Comparison of ENCODE assay signal across 10 cellular contexts in genomic region chr20:33043731-33044181, GRCh38. TPM values are rescaled to one million over a fixed set of nuclear protein-coding genes. Genes with fewer than 3 reads are reported as not detected.
"Had no signal": no experiment of that assay in that cellular context is flagged by ENCODE, and none has a peak within 500 bp of the region (broad histone marks: within the 10 kb centered on the region; RNA-seq: fewer than 3 reads in every experiment).

No MANE protein-coding gene starts in this region.

- H3K4me2 ChIP-seq: GM23338 had no signal

- FAIRE-seq: H1, K562 had no signal

- DNase-seq: H7, HFFc6, IMR-90 had no signal

- H3K9me3 ChIP-seq: HAP-1 had no signal

- ATAC-seq: GM23338, HCT116, K562 had no signal

- H3K4me3 ChIP-seq: GM23338, HAP-1, K562 had no signal

- H3K36me3 ChIP-seq: HAP-1 had no signal

- H2AFZ ChIP-seq: GM23338 had no signal

- H3K27ac ChIP-seq: HL-60 had no signal

- H3K4me1 ChIP-seq: HAP-1 had no signal

RNA-seq across cellular contexts. Expression of gene BPIFB3, which starts 9.9 kb away (rescaled TPM):
- total RNA-seq: GM23338, H1, H7, HFFc6, HT1080, IMR-90, K562 had no signal
- polyA plus RNA-seq: GM23338, H1, IMR-90, K562 had no signal

RNA-seq across cellular contexts. Expression of gene BPIFB6, which starts 12.3 kb away (rescaled TPM):
- total RNA-seq: GM23338, H1, H7, HFFc6, HT1080, IMR-90, K562 had no signal
- polyA plus RNA-seq: GM23338, H1, IMR-90, K562 had no signal

RNA-seq across cellular contexts. Expression of gene BPIFB4, which starts 35.7 kb away (rescaled TPM):
- total RNA-seq: GM23338, H1, H7, HFFc6, HT1080, IMR-90, K562 had no signal
- polyA plus RNA-seq: GM23338, H1, IMR-90, K562 had no signal

RNA-seq across cellular contexts. Expression of gene BPIFB2, which starts 36.3 kb away (rescaled TPM):
- total RNA-seq: GM23338, H1, H7, HFFc6, HT1080, IMR-90, K562 had no signal
- polyA plus RNA-seq: GM23338, H1, IMR-90, K562 had no signal

RNA-seq across cellular contexts. Expression of gene SUN5, which starts 39.5 kb away (rescaled TPM):
- total RNA-seq: GM23338, H1, H7, HFFc6, HT1080, IMR-90, K562 had no signal
- polyA plus RNA-seq: GM23338, H1, IMR-90, K562 had no signal
